ENCODE assay signal across 21 cellular contexts in genomic region chr13:111482126-111482525, GRCh38.
"Had no signal": no experiment of that assay in that cellular context is flagged by ENCODE, and none has a peak within 500 bp of the region (broad histone marks: within the 10 kb centered on the region; RNA-seq: fewer than 3 reads in every experiment).

No MANE protein-coding gene starts in this region.

- H3K36me3 Mint-ChIP-seq: neural progenitor cell; stimulated activated memory B cell treated with anti-CD40 and anti-IgM and Interleukin-4, amounts not matched to agents 10 μg/mL and 1 μg/mL and 100 μg/mL, for 72 hours had no signal

- H3K4me3 ChIP-seq: coronary artery, esophagus squamous epithelium, heart right ventricle, neural progenitor cell, psoas muscle, skin epidermis, spleen, transverse colon had no signal

- H3K36me3 ChIP-seq: esophagus squamous epithelium, heart right ventricle, neural progenitor cell, spleen, transverse colon had no signal

- H3K4me1 ChIP-seq: esophagus squamous epithelium, heart right ventricle, psoas muscle, spleen, transverse colon had no signal

- ATAC-seq: heart right ventricle; naive thymus-derived CD4-positive, alpha-beta T cell; psoas muscle; right cardiac atrium; stimulated activated memory B cell treated with anti-CD40 and anti-IgM and Interleukin-4, amounts not matched to agents 10 μg/mL and 1 μg/mL and 100 μg/mL, for 72 hours; stimulated activated naive CD8-positive, alpha-beta T cell treated with anti-CD3 and anti-CD28 coated beads, Interleukin-15, Interleukin-2, amounts not matched to agents 100 U/mL and 50 U/mL, for 24 hours had no signal

- H3K27me3 ChIP-seq: neural progenitor cell, spleen, transverse colon had no signal

- DNase-seq: dermis blood vessel endothelial cell; effector memory CD4-positive, alpha-beta T cell; esophagus squamous epithelium; foreskin melanocyte; glutamatergic neuron; heart right ventricle; hippocampal formation; mesenchymal stem cell; midbrain; naive thymus-derived CD4-positive, alpha-beta T cell; psoas muscle; right cardiac atrium; spleen; stimulated activated CD4-positive, alpha-beta T cell treated with anti-CD3 and anti-CD28 coated beads, Interleukin-4, amount 100 ng/mL, for 4 hours; stimulated activated naive CD8-positive, alpha-beta T cell treated with anti-CD3 and anti-CD28 coated beads, Interleukin-15, Interleukin-2, amounts not matched to agents 100 U/mL and 50 U/mL, for 24 hours; transverse colon had no signal

- H3K27ac ChIP-seq: coronary artery, esophagus squamous epithelium, heart right ventricle, neural progenitor cell, psoas muscle, skin epidermis, spleen, transverse colon had no signal

- H3K27me3 Mint-ChIP-seq: stimulated activated memory B cell treated with anti-CD40 and anti-IgM and Interleukin-4, amounts not matched to agents 10 μg/mL and 1 μg/mL and 100 μg/mL, for 72 hours had no signal

- H3K4me1 Mint-ChIP-seq: naive thymus-derived CD4-positive, alpha-beta T cell; nephron; stimulated activated memory B cell treated with anti-CD40 and anti-IgM and Interleukin-4, amounts not matched to agents 10 μg/mL and 1 μg/mL and 100 μg/mL, for 72 hours had no signal

- H3K4me3 Mint-ChIP-seq: naive thymus-derived CD4-positive, alpha-beta T cell; nephron; neural progenitor cell; stimulated activated memory B cell treated with anti-CD40 and anti-IgM and Interleukin-4, amounts not matched to agents 10 μg/mL and 1 μg/mL and 100 μg/mL, for 72 hours had no signal
